In genomic region chr12:121780429-121780828, GRCh38 we compare ENCODE assay signal across 1 cellular context.
TF ChIP-seq lines count a peak whose summit lies in the region.

No MANE protein-coding gene starts in this region.

TF ChIP-seq in HepG2, 621 proteins besides CTCF, POLR2A, EP300 and RAD21:
- TF ChIP-seq ZNF350 (CRISPR knock-in tag; IDR thresholded peaks at IDR 0.05; ENCODE audit: borderline replicate concordance, low read depth), result no peak
- no peak for TF ChIP-seq NAIF1 (CRISPR knock-in tag; IDR thresholded peaks at IDR 0.05; ENCODE audit: borderline replicate concordance)
- no peak for TF ChIP-seq ZSCAN21 (CRISPR knock-in tag; IDR thresholded peaks at IDR 0.05; ENCODE audit: borderline replicate concordance)
- TF ChIP-seq ZNF768 (CRISPR knock-in tag; IDR thresholded peaks at IDR 0.05), result peak; percentile 95
- no peak for TF ChIP-seq SP1 (IDR thresholded peaks at IDR 0.05)
- TF ChIP-seq SP1 (CRISPR knock-in tag; IDR thresholded peaks at IDR 0.05), result no peak
- TF ChIP-seq ZNF17 (CRISPR knock-in tag; IDR thresholded peaks at IDR 0.05), result no peak
- no peak for TF ChIP-seq SAP130 (CRISPR knock-in tag; IDR thresholded peaks at IDR 0.05; ENCODE audit: low read depth)
- peak; percentile 61 for TF ChIP-seq RBM22 (optimal IDR thresholded peaks at IDR 0.05; ENCODE audit: low read length)
- TF ChIP-seq ARNTL (CRISPR knock-in tag; IDR thresholded peaks at IDR 0.05), result no peak
- TF ChIP-seq, protein P1, sequence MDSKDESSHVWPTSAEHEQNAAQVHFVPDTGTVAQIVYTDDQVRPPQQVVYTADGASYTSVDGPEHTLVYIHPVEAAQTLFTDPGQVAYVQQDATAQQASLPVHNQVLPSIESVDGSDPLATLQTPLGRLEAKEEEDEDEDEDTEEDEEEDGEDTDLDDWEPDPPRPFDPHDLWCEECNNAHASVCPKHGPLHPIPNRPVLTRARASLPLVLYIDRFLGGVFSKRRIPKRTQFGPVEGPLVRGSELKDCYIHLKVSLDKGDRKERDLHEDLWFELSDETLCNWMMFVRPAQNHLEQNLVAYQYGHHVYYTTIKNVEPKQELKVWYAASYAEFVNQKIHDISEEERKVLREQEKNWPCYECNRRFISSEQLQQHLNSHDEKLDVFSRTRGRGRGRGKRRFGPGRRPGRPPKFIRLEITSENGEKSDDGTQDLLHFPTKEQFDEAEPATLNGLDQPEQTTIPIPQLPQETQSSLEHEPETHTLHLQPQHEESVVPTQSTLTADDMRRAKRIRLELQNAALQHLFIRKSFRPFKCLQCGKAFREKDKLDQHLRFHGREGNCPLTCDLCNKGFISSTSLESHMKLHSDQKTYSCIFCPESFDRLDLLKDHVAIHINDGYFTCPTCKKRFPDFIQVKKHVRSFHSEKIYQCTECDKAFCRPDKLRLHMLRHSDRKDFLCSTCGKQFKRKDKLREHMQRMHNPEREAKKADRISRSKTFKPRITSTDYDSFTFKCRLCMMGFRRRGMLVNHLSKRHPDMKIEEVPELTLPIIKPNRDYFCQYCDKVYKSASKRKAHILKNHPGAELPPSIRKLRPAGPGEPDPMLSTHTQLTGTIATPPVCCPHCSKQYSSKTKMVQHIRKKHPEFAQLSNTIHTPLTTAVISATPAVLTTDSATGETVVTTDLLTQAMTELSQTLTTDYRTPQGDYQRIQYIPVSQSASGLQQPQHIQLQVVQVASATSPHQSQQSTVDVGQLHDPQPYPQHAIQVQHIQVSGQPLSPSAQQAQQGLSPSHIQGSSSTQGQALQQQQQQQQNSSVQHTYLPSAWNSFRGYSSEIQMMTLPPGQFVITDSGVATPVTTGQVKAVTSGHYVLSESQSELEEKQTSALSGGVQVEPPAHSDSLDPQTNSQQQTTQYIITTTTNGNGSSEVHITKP (CRISPR knock-in tag; IDR thresholded peaks at IDR 0.05; ENCODE audit: low read depth), result no peak
- no peak for TF ChIP-seq ZFP82 (CRISPR knock-in tag; IDR thresholded peaks at IDR 0.05; ENCODE audit: borderline replicate concordance)
- TF ChIP-seq ZNF136 (CRISPR knock-in tag; IDR thresholded peaks at IDR 0.05; ENCODE audit: low read depth), result no peak
